Comparison of ENCODE assay signal across 16 cellular contexts in genomic region chr5:33195431-33196128, GRCh38.
DNase-seq lines count a peak whose midpoint lies in the region; ATAC-seq and TF ChIP-seq lines count a peak whose summit lies in the region.
"Had no signal": no experiment of that assay in that cellular context is flagged by ENCODE, and none has a peak within 500 bp of the region (broad histone marks: within the 10 kb centered on the region; RNA-seq: fewer than 3 reads in every experiment).

No MANE protein-coding gene starts in this region.

- TF ChIP-seq CTCF in BJ (IDR thresholded peaks at IDR 0.05; ENCODE audit: insufficient read depth, low read depth, low read length) (no peak), osteocyte (IDR thresholded peaks at IDR 0.05) (no peak)

- CTCF ChIA-PET in BJ (lab: Yijun Ruan, JAX): interaction anchor here (1.3 kb wide), 1 partner anchor 485 kb away, joined by 3 read pairs; the partner anchor contains the start of gene NPR3

- no peak for ATAC-seq in GM18909 (IDR thresholded peaks at IDR 0.05; ENCODE audit: poor library complexity, unreplicated experiment)
- ATAC-seq in HG03342 (IDR thresholded peaks at IDR 0.05; ENCODE audit: unreplicated experiment): no peak

- peaks cover 18% of the 10 kb centered on the region for H3K4me1 Mint-ChIP-seq in osteocyte (ENCODE audit: unreplicated experiment)
- H3K4me1 Mint-ChIP-seq: CD14-positive monocyte, IgD-negative memory B cell had no signal

- no peak overlapping the region for H3K4me3 Mint-ChIP-seq in osteocyte (ENCODE audit: unreplicated experiment)
- H3K4me3 Mint-ChIP-seq: CD14-positive monocyte, IgD-negative memory B cell, mesothelial cell of epicardium had no signal

- H3K36me3 Mint-ChIP-seq in osteocyte (ENCODE audit: unreplicated experiment): peaks cover 3% of the 10 kb centered on the region
- H3K36me3 Mint-ChIP-seq: CD14-positive monocyte had no signal

- H3K36me3 ChIP-seq in BJ (ENCODE audit: control insufficient read depth, insufficient read depth, low read length): no peaks in the 10 kb centered on the region
- H3K36me3 ChIP-seq: esophagus muscularis mucosa, tibial artery had no signal

- no peaks in the 10 kb centered on the region for H3K27me3 Mint-ChIP-seq in osteocyte (ENCODE audit: unreplicated experiment)
- H3K27me3 Mint-ChIP-seq: IgD-negative memory B cell had no signal

- DNase-seq in BJ (ENCODE audit: low read depth): peak; percentile 62
- peak; percentile 13 for DNase-seq in RPMI7951 (ENCODE audit: low read depth)
- no peak for DNase-seq in epithelial cell of prostate (ENCODE audit: low read depth, low spot score)
- no peak for DNase-seq in osteocyte (ENCODE audit: extremely low spot score, unreplicated experiment)
- no peak for DNase-seq in NCI-H2029 (lab: John Stamatoyannopoulos, UW)
- no peak for DNase-seq in NCI-H524 treated with DMSO at 0.1 percent for 48 hours (lab: John Stamatoyannopoulos, UW)
- DNase-seq: activated naive CD4-positive, alpha-beta T cell treated with Interleukin-2 at 50 U/mL for 16 hours; DND-41; NCI-H1105 treated with DMSO at 0.1 percent for 48 hours; tibial artery had no signal

- no peaks in the 10 kb centered on the region for H3K27me3 ChIP-seq in BJ (ENCODE audit: control insufficient read depth, insufficient read depth, low read length)
- H3K27me3 ChIP-seq: esophagus muscularis mucosa, tibial artery had no signal

- POLR2A ChIA-PET in BJ (lab: Charles Lee): no interaction called here

- H3K4me3 ChIP-seq in BJ (ENCODE audit: low read depth, low read length): no peak overlapping the region
- H3K4me3 ChIP-seq: esophagus muscularis mucosa, tibial artery had no signal

- H3K27ac Mint-ChIP-seq in osteocyte (ENCODE audit: unreplicated experiment): peak overlapping the region; percentile 50
- H3K27ac Mint-ChIP-seq: CD14-positive monocyte, IgD-negative memory B cell, mesothelial cell of epicardium had no signal

- peak overlapping the region; percentile 4 for H3K27ac ChIP-seq in epithelial cell of prostate
- H3K27ac ChIP-seq: esophagus muscularis mucosa, tibial artery had no signal

- H3K9me3 Mint-ChIP-seq in osteocyte (ENCODE audit: unreplicated experiment): peaks cover 15% of the 10 kb centered on the region

Comparison
In these comparisons a context has a peak if more than half of its experiments do, and no peak if none do; other contexts are left out.
1. DNase-seq: peak in BJ (single experiment) and RPMI7951 (single experiment); none in epithelial cell of prostate (single experiment), osteocyte (single experiment), NCI-H2029 (single experiment) and NCI-H524 treated with DMSO at 0.1 percent for 48 hours (single experiment).